ENCODE assay signal across 19 cellular contexts in the genomic region with DNA sequence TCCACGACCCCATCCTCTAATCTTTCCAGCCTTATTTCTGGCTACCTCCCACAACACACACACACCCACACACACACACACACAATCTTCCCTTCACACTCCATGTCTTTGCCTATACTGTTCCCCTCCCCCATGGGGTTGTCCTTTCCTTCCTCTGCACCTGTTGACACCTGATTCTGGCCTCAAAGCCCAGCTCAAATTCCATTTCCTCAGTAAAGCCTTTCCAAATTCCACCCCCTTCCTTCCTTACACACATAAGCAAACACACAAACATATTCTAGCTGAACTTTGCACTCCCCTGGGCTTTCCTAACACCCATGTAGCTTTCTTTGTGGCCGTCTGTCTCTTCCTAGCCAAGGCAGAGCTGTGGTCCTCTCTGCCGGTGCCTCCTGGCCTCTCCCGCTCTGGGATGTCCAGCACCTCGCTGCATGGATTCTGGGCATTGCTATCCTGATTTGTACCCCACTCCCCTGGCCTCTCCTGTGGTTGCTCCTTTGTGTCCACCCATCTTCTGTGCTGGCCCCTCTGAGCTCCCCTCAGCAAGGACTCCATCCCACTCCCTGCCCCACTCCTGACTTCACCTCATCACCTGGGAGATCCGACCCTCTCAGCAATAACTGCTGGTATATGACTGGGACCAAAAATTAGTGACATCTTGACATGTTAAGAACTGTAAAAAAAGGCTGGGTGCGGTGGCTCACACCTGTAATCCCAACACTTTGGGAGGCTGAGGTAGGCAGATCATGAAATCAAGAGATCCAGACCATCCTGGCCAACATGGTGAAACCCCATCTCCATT. TPM values are rescaled to one million over a fixed set of nuclear protein-coding genes. Genes with fewer than 3 reads are reported as not detected.
A peak's percentile ranks its signal among the peaks of the same experiment; 100 is the strongest.
DNase-seq lines count a peak whose midpoint lies in the region; ATAC-seq, FAIRE-seq and TF ChIP-seq lines count a peak whose summit lies in the region.
"Had no signal": no experiment of that assay in that cellular context is flagged by ENCODE, and none has a peak within 500 bp of the region (broad histone marks: within the 10 kb centered on the region; RNA-seq: fewer than 3 reads in every experiment).

No MANE protein-coding gene starts in this region.

- H3K4ac ChIP-seq in H1 (replicated peaks; ENCODE audit: insufficient read length, low read depth, low read length): no peak overlapping the region
- H3K4ac ChIP-seq in neuronal stem cell (ENCODE audit: low read length): no peak overlapping the region

- H3K4me3 ChIP-seq in H1 (ENCODE audit: extremely low read depth in 1 of 4, insufficient read depth in 2 of 4, low read depth in 3 of 4, low read length in 4 of 4): peak overlapping the region in 1 of 4 experiments; percentile 13; a peak in 1 of 8 replicates
- H3K4me3 ChIP-seq in neuronal stem cell (ENCODE audit: low read length in 2 of 2): no peak overlapping the region
- H3K4me3 ChIP-seq: PC-9, testis had no signal

- H3K79me1 ChIP-seq in H1 (ENCODE audit: low read depth, low read length) (no peaks in the 10 kb centered on the region), neuronal stem cell (ENCODE audit: low read depth, low read length) (no peaks in the 10 kb centered on the region)

- H3K9me3 ChIP-seq in H1 (ENCODE audit: insufficient read depth in 2 of 2, low read depth in 1 of 2, low read length in 1 of 2): peaks cover 0 to 10% of the 10 kb centered on the region in 2 experiments; a peak in 2 of 4 replicates
- H3K9me3 ChIP-seq in neuronal stem cell (replicated peaks in 1 of 2; ENCODE audit: control insufficient read depth in 2 of 2, insufficient read depth in 1 of 2, low read depth in 1 of 2, low read length in 2 of 2): peaks cover 5 to 6% of the 10 kb centered on the region in 2 donors
- H3K9me3 ChIP-seq: testis had no signal

- TF ChIP-seq POLR2A in H1 (IDR thresholded peaks at IDR 0.05; ENCODE audit: control extremely low read depth in 1 of 2, low read depth in 2 of 2, low read length in 2 of 2): no peak

- no peak overlapping the region for H4K5ac ChIP-seq in H1 (ENCODE audit: insufficient read length, low read depth, low read length)

- TF ChIP-seq RAD21 in H1 (IDR thresholded peaks at IDR 0.05 in 1 of 2, conservative IDR thresholded peaks at IDR 0.05 in 1 of 2; ENCODE audit: low read depth in 2 of 2, low read length in 2 of 2): no peak

- no peak overlapping the region for H3K14ac ChIP-seq in H1 (ENCODE audit: insufficient read length)
- H3K14ac ChIP-seq in neuronal stem cell (ENCODE audit: low read length): no peak overlapping the region

- CTCF ChIA-PET in H1 (lab: Charles Lee; ENCODE audit: partially characterized antibody): interaction anchor here (0.7 to 30.7 kb wide), 4 partner anchors 9 to 56 kb away, joined by 3 to 795 read pairs (median 4); partner anchors contain the start of genes EPOP and SRCIN1

- WGBS in H1 (ENCODE audit: extremely low coverage in 1 of 2, insufficient coverage in 1 of 2, insufficient read length in 1 of 2, insufficient replicate concordance in 2 of 2, low coverage in 1 of 2, low lambda C conversion rate in 2 of 2, missing lambda C conversion rate in 1 of 2), 2 experiments: 84% methylated on average over 6 of the region's 7 CpGs; no CpG with 5 or more reads in 1 of the 2 experiments
- WGBS in neuronal stem cell (ENCODE audit: extremely low coverage in 2 of 2, insufficient read length in 2 of 2, insufficient replicate concordance in 1 of 2), 2 donors: no CpG with 5 or more reads among the region's 7 CpGs

- H2BK12ac ChIP-seq in H1 (ENCODE audit: low read depth, low read length): peak overlapping the region; percentile 90; the same call in 1 of the 2 replicates
- H2BK12ac ChIP-seq in neuronal stem cell (ENCODE audit: low read length): no peak overlapping the region

- no peaks in the 10 kb centered on the region for H3K27me3 ChIP-seq in H1 (replicated peaks in 1 of 4; ENCODE audit: control insufficient read depth in 3 of 4, extremely low read depth in 1 of 4, insufficient read depth in 3 of 4, low read length in 3 of 4)
- H3K27me3 ChIP-seq in neuronal stem cell (ENCODE audit: control insufficient read depth in 3 of 3, insufficient read depth in 3 of 3, low read depth in 1 of 3, low read length in 3 of 3): peaks cover 0 to 30% (median 0%) of the 10 kb centered on the region in 3 experiments
- H3K27me3 ChIP-seq: testis had no signal

- no peak overlapping the region; the same call in 1 of the 2 replicates for H4K8ac ChIP-seq in H1 (ENCODE audit: extremely low read depth, insufficient read depth, low read length)
- no peak overlapping the region for H4K8ac ChIP-seq in neuronal stem cell (ENCODE audit: low read depth, low read length)

- H3K4me2 ChIP-seq in H1 (ENCODE audit: insufficient read depth in 1 of 2, low read depth in 2 of 2, low read length in 2 of 2) (peak overlapping the region in 1 of 2 experiments; percentile 20; a peak in 3 of 4 replicates), neuronal stem cell (ENCODE audit: insufficient read depth, low read length, poor library complexity, severe bottlenecking) (no peak overlapping the region)
- H3K4me2 ChIP-seq: PC-9 had no signal

- H3K56ac ChIP-seq in H1 (replicated peaks; ENCODE audit: insufficient read length, low read depth, low read length): no peak overlapping the region

- no peak for TF ChIP-seq EP300 in H1 (IDR thresholded peaks at IDR 0.05; ENCODE audit: borderline replicate concordance in 1 of 2, low read depth in 2 of 2, low read length in 2 of 2)

- DNase-seq in DMS53 (lab: John Stamatoyannopoulos, UW) (peak; percentile 83), NCI-H2029 treated with DMSO at 0.1 percent for 48 hours (lab: John Stamatoyannopoulos, UW) (peak; percentile 74), H1 (ENCODE audit: low read depth in 1 of 2, low spot score in 2 of 2) (no peak), neuronal stem cell (ENCODE audit: low spot score) (no peak), NCI-H1694 (lab: John Stamatoyannopoulos, UW) (no peak), AML-193 (lab: John Stamatoyannopoulos, UW) (no peak)
- DNase-seq: activated CD4-positive, alpha-beta T cell treated with anti-CD3 and anti-CD28 coated beads, Interleukin-2, amount 50 U/mL, for 4 hours; activated naive CD4-positive, alpha-beta T cell; amniotic stem cell; CD8-positive, alpha-beta memory T cell; EL; foreskin melanocyte; GOT3; NCI-H1436 treated with DMSO at 0.1 percent for 48 hours; NCI-H526 treated with DMSO at 0.1 percent for 48 hours; PC-9; testis had no signal

- 0 out of 2 replicates have a peak overlapping the region, but pooled peaks have one; percentile 70 for H2AK5ac ChIP-seq in H1 (ENCODE audit: low read depth, low read length)
- H2AK5ac ChIP-seq in neuronal stem cell (ENCODE audit: low read depth, low read length): peak overlapping the region; percentile 42

- H2BK15ac ChIP-seq in H1 (ENCODE audit: low read length) (0 out of 2 replicates have a peak overlapping the region, but pooled peaks have one; percentile 53), neuronal stem cell (ENCODE audit: low read length) (peak overlapping the region; percentile 63)

- no peak overlapping the region for H3K23ac ChIP-seq in H1 (ENCODE audit: insufficient read length)
- H3K23ac ChIP-seq in neuronal stem cell (ENCODE audit: low read depth, low read length, poor library complexity): peak overlapping the region; percentile 77

- no peak overlapping the region for H2AFZ ChIP-seq in H1 (ENCODE audit: low read length)
- no peak overlapping the region for H2AFZ ChIP-seq in neuronal stem cell (ENCODE audit: low read length)
- H2AFZ ChIP-seq: PC-9 had no signal

- no peaks in the 10 kb centered on the region for H3K36me3 ChIP-seq in H1 (ENCODE audit: control insufficient read depth in 2 of 4, insufficient read depth in 4 of 4, low read length in 3 of 4)
- H3K36me3 ChIP-seq in neuronal stem cell (replicated peaks in 1 of 2; ENCODE audit: control insufficient read depth in 2 of 2, insufficient read depth in 2 of 2, low read length in 2 of 2): no peaks in the 10 kb centered on the region

- TF ChIP-seq CTCF in H1 (IDR thresholded peaks at IDR 0.05; ENCODE audit: control extremely low read depth in 1 of 3, insufficient read depth in 1 of 3, low read depth in 1 of 3, low read length in 3 of 3): no peak

- H4K91ac ChIP-seq in H1 (replicated peaks; ENCODE audit: insufficient read length, low read length) (peak overlapping the region; percentile 33), neuronal stem cell (ENCODE audit: low read depth, low read length, poor library complexity) (no peak overlapping the region)

- no peaks in the 10 kb centered on the region for H4K20me1 ChIP-seq in H1 (replicated peaks in 1 of 2; ENCODE audit: control insufficient read depth in 1 of 2, insufficient read depth in 2 of 2, low read length in 2 of 2)

- H3K23me2 ChIP-seq in H1 (ENCODE audit: low read depth, low read length): peaks cover 4% of the 10 kb centered on the region; the same call in 1 of the 2 replicates

- H3K79me2 ChIP-seq in H1 (ENCODE audit: control insufficient read depth in 1 of 2, insufficient read depth in 2 of 2, low read length in 2 of 2): no peaks in the 10 kb centered on the region

- no peak overlapping the region for H3K27ac ChIP-seq in H1 (ENCODE audit: low read depth, low read length)
- H3K27ac ChIP-seq in neuronal stem cell (replicated peaks; ENCODE audit: low read length): no peak overlapping the region
- H3K27ac ChIP-seq: PC-9, testis had no signal

- peak overlapping the region; percentile 84 for H3K18ac ChIP-seq in H1 (ENCODE audit: extremely low read depth, low read length)
- H3K18ac ChIP-seq in neuronal stem cell (ENCODE audit: low read length): peak overlapping the region; percentile 61

- H3K4me1 ChIP-seq in H1 (replicated peaks in 1 of 4; ENCODE audit: control insufficient read depth in 3 of 4, insufficient read depth in 4 of 4, low read length in 3 of 4) (peaks cover 9 to 18% (median 12%) of the 10 kb centered on the region in 4 experiments), neuronal stem cell (ENCODE audit: control insufficient read depth in 2 of 2, insufficient read depth in 1 of 2, low read depth in 1 of 2, low read length in 2 of 2) (peaks cover 4 to 7% of the 10 kb centered on the region in 2 donors)
- H3K4me1 ChIP-seq: testis had no signal

- no peak for ATAC-seq in GM19328 (IDR thresholded peaks at IDR 0.05; ENCODE audit: unreplicated experiment)
- ATAC-seq: stimulated activated memory B cell treated with anti-CD40 and anti-IgM and Interleukin-4, amounts not matched to agents 10 μg/mL and 1 μg/mL and 100 μg/mL, for 72 hours had no signal

- H3K9ac ChIP-seq in H1 (replicated peaks in 1 of 4; ENCODE audit: extremely low read depth in 1 of 4, low read depth in 3 of 4, low read length in 3 of 4) (no peak overlapping the region), neuronal stem cell (ENCODE audit: low read depth, low read length, poor library complexity) (no peak overlapping the region)

- peak overlapping the region; percentile 95; the same call in 1 of the 2 replicates for H2BK20ac ChIP-seq in H1 (ENCODE audit: low read length)

- POLR2A ChIA-PET in H1 (lab: Charles Lee; ENCODE audit: partially characterized antibody): interaction anchor here (1.0 to 1.5 kb wide), 3 partner anchors 9 to 162 kb away, joined by 3 to 5 read pairs (median 4); no protein-coding TSS in a partner anchor

- H2BK5ac ChIP-seq in H1 (ENCODE audit: low read depth, low read length): peak overlapping the region; percentile 49; the same call in 1 of the 2 replicates
- no peak overlapping the region for H2BK5ac ChIP-seq in neuronal stem cell (ENCODE audit: low read length)

- peak overlapping the region; percentile 26 for H2BK120ac ChIP-seq in H1 (replicated peaks; ENCODE audit: low read depth, low read length)
- no peak overlapping the region for H2BK120ac ChIP-seq in neuronal stem cell (ENCODE audit: low read depth, low read length)

- FAIRE-seq in H1 (lab: Jason Lieb, UNC): no peak

RNA-seq across cellular contexts. Expression of gene SRCIN1, which starts 8.4 kb away (rescaled TPM):
- 3.8 and 4.1 TPM in 2 replicates for total RNA-seq in H1 (2021; fragmentation: NEBNext Ultra II Directional; extraction: Animal tissue kit (Norgen Biotek cat#: 25700))
- polyA plus RNA-seq in H1 (2011; rRNA removed): 2.8 and 4.2 TPM in 2 replicates
- 2.3 TPM for polyA plus RNA-seq in H1 (2011; cell fraction: cytosol; rRNA removed)
- polyA plus RNA-seq in H1 (2011; cell fraction: nucleus; rRNA removed): 14.3 TPM
- polyA plus RNA-seq in H1 (2012, experiment 1 of 2): 5.2 to 6.7 TPM (median 6.1 TPM) in 4 replicates
- polyA plus RNA-seq in H1 (2012, experiment 2 of 2): 2.0 TPM
- polyA plus RNA-seq in H1 (2013, experiment 1 of 2): 1.7 TPM
- polyA plus RNA-seq in H1 (2013, experiment 2 of 2): 1.3 TPM
- 2.0 and 3.7 TPM in 2 replicates for polyA minus RNA-seq in H1 (2011; rRNA and poly(A)+ RNA removed)
- polyA minus RNA-seq in H1 (2011; cell fraction: cytosol; rRNA and poly(A)+ RNA removed): 5.5 TPM
- 9.6 TPM for polyA minus RNA-seq in H1 (2011; cell fraction: nucleus; rRNA and poly(A)+ RNA removed)
- 7.3 TPM for polyA plus RNA-seq in neuronal stem cell (2013, experiment 1 of 2)
- polyA plus RNA-seq in neuronal stem cell (2013, experiment 2 of 2): 7.4 TPM
- polyA plus RNA-seq: CD8-positive, alpha-beta memory T cell had no signal

Comparison
In these comparisons a context has a peak if more than half of its experiments do, and no peak if none do; other contexts are left out.
1. DNase-seq: peak in DMS53 (single experiment) and NCI-H2029 treated with DMSO at 0.1 percent for 48 hours (single experiment); none in H1 (0 of 2), neuronal stem cell (single experiment), NCI-H1694 (single experiment) and AML-193 (0 of 2).